20 cellular contexts compared by ENCODE assay signal in the genomic region with DNA sequence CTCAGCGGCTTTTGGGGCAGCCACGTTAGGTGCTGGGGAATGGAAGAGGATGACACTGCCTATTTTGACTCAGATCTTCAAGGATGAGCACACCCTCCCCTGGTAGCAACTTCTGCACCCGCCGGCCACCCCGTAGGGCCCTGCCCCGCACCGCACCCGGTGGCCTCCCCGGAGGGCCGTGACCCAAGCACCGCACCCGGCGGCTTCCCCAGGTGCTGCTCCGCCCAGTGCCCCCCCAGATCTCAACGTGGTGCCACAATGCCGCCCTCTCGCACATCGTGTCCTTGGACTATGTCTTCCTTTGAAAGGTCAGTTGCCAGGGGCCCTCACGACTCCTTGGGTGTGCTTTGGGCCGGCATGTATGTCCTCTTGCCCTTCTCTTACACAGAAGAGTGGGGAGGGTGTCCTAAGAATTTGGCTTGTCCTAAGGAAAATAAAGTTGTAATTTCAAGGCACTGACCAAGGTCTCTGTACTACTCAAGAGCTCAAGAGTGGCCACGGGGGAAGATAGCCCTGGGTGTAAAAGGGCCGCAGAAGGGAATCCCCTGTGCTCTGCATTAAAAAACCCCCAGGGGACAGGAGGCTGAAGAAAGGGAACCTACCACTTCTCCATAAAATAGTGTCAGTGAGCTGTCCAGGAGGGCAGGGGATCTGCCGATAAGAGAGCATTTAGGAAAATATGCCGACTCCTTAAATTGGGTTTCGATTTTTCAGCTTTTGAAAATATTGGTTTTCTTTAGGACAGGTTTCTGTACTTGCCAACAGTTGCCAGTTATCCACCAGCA. TPM values are rescaled to one million over a fixed set of nuclear protein-coding genes. Genes with fewer than 3 reads are reported as not detected.
DNase-seq lines count a peak whose midpoint lies in the region; ATAC-seq and TF ChIP-seq lines count a peak whose summit lies in the region.
"Had no signal": no experiment of that assay in that cellular context is flagged by ENCODE, and none has a peak within 500 bp of the region (broad histone marks: within the 10 kb centered on the region; RNA-seq: fewer than 3 reads in every experiment).

No MANE protein-coding gene starts in this region.

- H3K27ac ChIP-seq in H9 (ENCODE audit: insufficient read length, low read depth, low read length): no peak overlapping the region
- peak overlapping the region in 31 of 59 donors; percentile 97 to 100 (median 100) for H3K27ac ChIP-seq in dorsolateral prefrontal cortex
- no peak overlapping the region for H3K27ac ChIP-seq in neural progenitor cell
- H3K27ac ChIP-seq: adrenal gland, cardiac muscle cell, epithelial cell of prostate, prostate gland had no signal

- DNase-seq in Caco-2: no peak
- DNase-seq in H9: no peak
- DNase-seq in dorsolateral prefrontal cortex: no peak
- DNase-seq in neural progenitor cell (ENCODE audit: low spot score): no peak
- DNase-seq in T-helper 9 cell: no peak
- DNase-seq: activated CD4-positive, alpha-beta T cell treated with anti-CD3 and anti-CD28 coated beads for 4 hours; adrenal gland; foreskin fibroblast; HFFc6; MG63; NCI-H146; NCI-H2171 treated with DMSO at 0.1 percent for 48 hours; stimulated activated CD4-positive, alpha-beta T cell treated with anti-CD3 and anti-CD28 coated beads, Interleukin-4, amount 100 ng/mL, for 1 hour; stomach had no signal

- CTCF ChIA-PET in Caco-2 (lab: Charles Lee): no interaction called here

- no peak overlapping the region for H3K23ac ChIP-seq in H9 (ENCODE audit: insufficient read length, low read depth, low read length)

- H3K4me3 ChIP-seq in Caco-2 (ENCODE audit: low read depth, low read length): no peak overlapping the region
- H3K4me3 ChIP-seq in dorsolateral prefrontal cortex: no peak overlapping the region
- no peak overlapping the region for H3K4me3 ChIP-seq in neural progenitor cell
- H3K4me3 ChIP-seq: cardiac muscle cell, MG63, prostate gland had no signal

- H4K20me1 ChIP-seq in H9 (ENCODE audit: control insufficient read depth, insufficient read depth, insufficient read length) (no peaks in the 10 kb centered on the region), neural progenitor cell (ENCODE audit: low read depth) (no peaks in the 10 kb centered on the region)

- H3K4me2 ChIP-seq in H9 (ENCODE audit: insufficient read depth, insufficient read length, low read length) (no peak overlapping the region), neural progenitor cell (no peak overlapping the region)

- BruUV-seq in Caco-2 (replicated peaks; lab: Mats Ljungman, UMichigan): no TSS peak

- no peak overlapping the region for H4K8ac ChIP-seq in H9 (replicated peaks; ENCODE audit: insufficient read length, low read depth, low read length)

- peaks cover 18% of the 10 kb centered on the region for H3K4me1 Mint-ChIP-seq in Caco-2 (ENCODE audit: low read depth, unreplicated experiment)
- peaks cover 23 to 28% of the 10 kb centered on the region in 2 experiments for H3K4me1 Mint-ChIP-seq in H9
- H3K4me1 Mint-ChIP-seq in neural progenitor cell: peaks cover 35% of the 10 kb centered on the region

- H3K14ac ChIP-seq in H9 (ENCODE audit: insufficient read depth, low read length): no peak overlapping the region

- no peak overlapping the region for H3K18ac ChIP-seq in H9 (ENCODE audit: insufficient read length, low read depth, low read length)

- ATAC-seq in GM18861 (IDR thresholded peaks at IDR 0.05; ENCODE audit: unreplicated experiment): no peak
- ATAC-seq in HG02885 (IDR thresholded peaks at IDR 0.05; ENCODE audit: poor library complexity, unreplicated experiment): no peak
- no peak for ATAC-seq in GM21390 (IDR thresholded peaks at IDR 0.05; ENCODE audit: unreplicated experiment)

- H3K9ac ChIP-seq in H9 (ENCODE audit: extremely low read depth, insufficient read length, low read length) (no peak overlapping the region), neural progenitor cell (no peak overlapping the region)

- no peak overlapping the region for H3K56ac ChIP-seq in H9 (ENCODE audit: insufficient read length, low read depth, low read length)

- H3K27me3 ChIP-seq in Caco-2 (replicated peaks; ENCODE audit: control insufficient read depth, insufficient read depth, low read length) (no peaks in the 10 kb centered on the region), H9 (ENCODE audit: insufficient read depth, low read length) (no peaks in the 10 kb centered on the region), dorsolateral prefrontal cortex (no peaks in the 10 kb centered on the region), neural progenitor cell (no peaks in the 10 kb centered on the region)
- H3K27me3 ChIP-seq: adrenal gland, cardiac muscle cell had no signal

- no peaks in the 10 kb centered on the region; the same call in 1 of the 2 replicates for H3K4me1 ChIP-seq in Caco-2
- no peaks in the 10 kb centered on the region for H3K4me1 ChIP-seq in H9 (ENCODE audit: insufficient read depth, low read length)
- peaks cover 6% of the 10 kb centered on the region for H3K4me1 ChIP-seq in neural progenitor cell
- H3K4me1 ChIP-seq: prostate gland had no signal

- H2AFZ ChIP-seq in H9 (ENCODE audit: low read length): no peak overlapping the region
- H2AFZ ChIP-seq in neural progenitor cell (replicated peaks): no peak overlapping the region

- POLR2A ChIA-PET in Caco-2 (lab: Charles Lee): no interaction called here

- no peak overlapping the region for H2BK20ac ChIP-seq in H9 (ENCODE audit: low read depth, low read length, poor library complexity, severe bottlenecking)

- peaks cover 13% of the 10 kb centered on the region for H3F3A ChIP-seq in neural progenitor cell (ENCODE audit: low read depth)

- H4K91ac ChIP-seq in H9 (ENCODE audit: insufficient read length, low read depth, low read length): no peak overlapping the region

- H2BK120ac ChIP-seq in H9 (ENCODE audit: low read depth, low read length, poor library complexity, severe bottlenecking): no peak overlapping the region

- TF ChIP-seq CTCF in Caco-2 (IDR thresholded peaks at IDR 0.05; ENCODE audit: insufficient read depth in 1 of 2, low read depth in 1 of 2, low read length in 1 of 2, severe bottlenecking in 1 of 2, unreplicated experiment in 1 of 2) (no peak), H9 (conservative IDR thresholded peaks at IDR 0.05) (no peak), dorsolateral prefrontal cortex (IDR thresholded peaks at IDR 0.05 in 54 of 56, conservative IDR thresholded peaks at IDR 0.05 in 2 of 56; ENCODE audit: low read depth in 1 of 56, partially characterized antibody in 56 of 56) (no peak), neural progenitor cell (IDR thresholded peaks at IDR 0.05) (no peak)

- no peak overlapping the region for H3T11ph ChIP-seq in H9 (ENCODE audit: low read length)

- H2AK5ac ChIP-seq in H9 (ENCODE audit: insufficient read length, low read length): no peak overlapping the region

- H3K27ac Mint-ChIP-seq in Caco-2 (ENCODE audit: unreplicated experiment) (no peak overlapping the region), H9 (no peak overlapping the region; a peak in 1 of 7 replicates), neural progenitor cell (peak overlapping the region; percentile 70)
- H3K27ac Mint-ChIP-seq: HFFc6 had no signal

- H3K36me3 Mint-ChIP-seq in Caco-2 (ENCODE audit: insufficient read depth, unreplicated experiment): peaks cover 18% of the 10 kb centered on the region
- peaks cover 0 to 2% (median 1%) of the 10 kb centered on the region in 3 experiments; a peak in 1 of 7 replicates for H3K36me3 Mint-ChIP-seq in H9 (ENCODE audit: insufficient read depth in 1 of 3, low read depth in 3 of 3)
- peaks cover 3% of the 10 kb centered on the region for H3K36me3 Mint-ChIP-seq in neural progenitor cell

- no peaks in the 10 kb centered on the region for H3K27me3 Mint-ChIP-seq in Caco-2 (ENCODE audit: insufficient read depth, unreplicated experiment)
- peaks cover 8% of the 10 kb centered on the region for H3K27me3 Mint-ChIP-seq in H9 (ENCODE audit: low read depth)
- H3K27me3 Mint-ChIP-seq in neural progenitor cell (ENCODE audit: insufficient read depth, low read depth): peaks cover 2% of the 10 kb centered on the region

- H3K79me2 ChIP-seq in H9 (ENCODE audit: insufficient read depth, low read length): no peaks in the 10 kb centered on the region; the same call in 1 of the 2 replicates
- H3K79me2 ChIP-seq in neural progenitor cell (ENCODE audit: low read depth): no peaks in the 10 kb centered on the region

- intact Hi-C loops in Caco-2 (cut with micrococcal nuclease; ENCODE audit: unreplicated experiment) (loop anchor here (10.0 kb wide), 1 partner anchor 589 kb away; no protein-coding TSS in a partner anchor), dorsolateral prefrontal cortex (cut with DNase I) (loop anchor here (2.0 to 10.0 kb wide), 6 partner anchors 51 to 711 kb away; a partner anchor contains a TSS)

- peaks cover 4% of the 10 kb centered on the region for H3K23me2 ChIP-seq in H9 (ENCODE audit: insufficient read length, low read depth, low read length, poor library complexity, severe bottlenecking)

- no CpG with 5 or more reads among the region's 25 CpGs for WGBS in H9 (ENCODE audit: extremely low coverage, insufficient read length, low lambda C conversion rate)

- H2BK15ac ChIP-seq in H9 (ENCODE audit: low read depth, low read length): no peak overlapping the region; the same call in 1 of the 2 replicates

- H3K36me3 ChIP-seq in Caco-2 (ENCODE audit: control insufficient read depth, insufficient read depth, low read length): no peaks in the 10 kb centered on the region
- H3K36me3 ChIP-seq in neural progenitor cell: no peaks in the 10 kb centered on the region
- H3K36me3 ChIP-seq: adrenal gland, cardiac muscle cell, prostate gland, stomach had no signal

- H3K79me1 ChIP-seq in H9 (ENCODE audit: insufficient read depth, low read depth, low read length, poor library complexity, severe bottlenecking): no peaks in the 10 kb centered on the region

- no peak overlapping the region for H3K4ac ChIP-seq in H9 (ENCODE audit: low read depth, low read length)

- H3K9me3 Mint-ChIP-seq in Caco-2 (ENCODE audit: unreplicated experiment): no peaks in the 10 kb centered on the region
- H3K9me3 Mint-ChIP-seq in H9: no peaks in the 10 kb centered on the region
- H3K9me3 Mint-ChIP-seq in neural progenitor cell: no peaks in the 10 kb centered on the region
- H3K9me3 Mint-ChIP-seq: HFFc6 had no signal

- H3K4me3 Mint-ChIP-seq in Caco-2 (ENCODE audit: unreplicated experiment) (peak overlapping the region; percentile 98), H9 (peak overlapping the region; percentile 17 to 92; a peak in 3 of 5 replicates), neural progenitor cell (peak overlapping the region; percentile 95)
- H3K4me3 Mint-ChIP-seq: HFFc6 had no signal

- no peak overlapping the region for H2BK12ac ChIP-seq in H9 (ENCODE audit: insufficient read length, low read depth, low read length)

- no peak overlapping the region for H4K5ac ChIP-seq in H9 (ENCODE audit: insufficient read length, low read depth, low read length)

- no peaks in the 10 kb centered on the region for H3K9me3 ChIP-seq in Caco-2
- H3K9me3 ChIP-seq in H9 (ENCODE audit: control insufficient read depth, low read depth, low read length): no peaks in the 10 kb centered on the region
- H3K9me3 ChIP-seq in neural progenitor cell (ENCODE audit: low read depth): no peaks in the 10 kb centered on the region
- H3K9me3 ChIP-seq: adrenal gland, MG63, prostate gland, stomach had no signal

- no peak overlapping the region for H2BK5ac ChIP-seq in H9 (ENCODE audit: insufficient read length, low read length)

RNA-seq across cellular contexts. Expression of a gene that starts 1.6 kb away (rescaled TPM):
- total RNA-seq in Caco-2 (2022) (18.1 and 18.5 TPM in 2 replicates), H9 (2021) (26.4 and 30.4 TPM in 2 replicates), dorsolateral prefrontal cortex (10 to 100 TPM; 27.5 to 66.3 (median 41.3) TPM), neural progenitor cell (ENCODE audit: low replicate concordance) (7.1 and 7.3 TPM in 2 replicates)

Comparison
In these comparisons a context has a peak if more than half of its experiments do, and no peak if none do; other contexts are left out.
1. H3K27ac ChIP-seq: peak in dorsolateral prefrontal cortex (31 of 59); none in H9 (single experiment) and neural progenitor cell (single experiment).
2. Peak in every context shown above with its lines, with median percentiles within 50 percentile points of each other: H3K4me3 Mint-ChIP-seq.